Comparison of ENCODE assay signal across 10 cellular contexts in genomic region chr16:20491448-20491847, GRCh38. TPM values are rescaled to one million over a fixed set of nuclear protein-coding genes. Genes with fewer than 3 reads are reported as not detected.
"Had no signal": no experiment of that assay in that cellular context is flagged by ENCODE, and none has a peak within 500 bp of the region (broad histone marks: within the 10 kb centered on the region; RNA-seq: fewer than 3 reads in every experiment).

No MANE protein-coding gene starts in this region.

RNA-seq across cellular contexts. Expression of gene ACSM2A, which starts 40.1 kb away (rescaled TPM):
- total RNA-seq: stomach, suprapubic skin, temporal lobe, thoracic aorta, tibial nerve, transverse colon, ureter, urinary bladder, uterus, vagina had no signal
